Comparison of ENCODE assay signal across 14 cellular contexts in the genomic region with DNA sequence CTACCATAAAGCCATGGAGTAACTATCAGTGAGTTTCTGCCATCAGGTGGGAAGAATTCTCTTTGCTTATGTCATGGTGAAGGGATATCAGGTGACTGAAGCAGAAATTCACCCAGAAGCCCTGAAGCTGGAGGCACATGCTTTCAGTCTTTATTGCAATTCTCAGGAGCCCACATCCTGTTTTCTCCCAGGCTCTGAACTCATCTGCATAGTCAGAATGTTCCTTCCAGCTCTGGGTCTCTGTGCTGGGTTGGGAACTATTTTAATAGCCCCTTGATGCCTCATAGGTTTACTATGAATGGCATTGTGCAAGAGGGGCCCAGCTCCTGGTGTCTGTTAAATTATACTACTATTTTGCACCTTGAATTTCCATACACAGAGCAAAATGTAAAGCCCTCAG.
A peak's percentile ranks its signal among the peaks of the same experiment; 100 is the strongest.
DNase-seq lines count a peak whose midpoint lies in the region; ATAC-seq and TF ChIP-seq lines count a peak whose summit lies in the region.
"Had no signal": no experiment of that assay in that cellular context is flagged by ENCODE, and none has a peak within 500 bp of the region (broad histone marks: within the 10 kb centered on the region; RNA-seq: fewer than 3 reads in every experiment).

No MANE protein-coding gene starts in this region.

- H3K9me3 ChIP-seq in PC-9 (ENCODE audit: insufficient read depth, low read depth) (no peaks in the 10 kb centered on the region; the same call in 1 of the 2 replicates), right cardiac atrium (ENCODE audit: control insufficient read depth, low read length) (no peaks in the 10 kb centered on the region)
- H3K9me3 ChIP-seq: BLaER1, prostate gland had no signal

- no peak overlapping the region for H2AFZ ChIP-seq in PC-9

- ATAC-seq in right cardiac atrium (no peak), GM19397 (IDR thresholded peaks at IDR 0.05; ENCODE audit: unreplicated experiment) (no peak)

- no peaks in the 10 kb centered on the region for H3K79me2 ChIP-seq in PC-9 (ENCODE audit: low read depth)

- DNase-seq in A172 (ENCODE audit: low spot score): peak; percentile 87
- peak; percentile 68 for DNase-seq in GM12865 (ENCODE audit: low read depth)
- peak in 1 of 2 experiments; percentile 53 for DNase-seq in PC-9
- peak; percentile 38 for DNase-seq in fibroblast of pulmonary artery (ENCODE audit: low read depth)
- DNase-seq in right cardiac atrium: no peak
- DNase-seq in NCI-H1694 (lab: John Stamatoyannopoulos, UW): no peak
- no peak for DNase-seq in NCI-H2081 treated with DMSO at 0.1 percent for 48 hours (lab: John Stamatoyannopoulos, UW)
- DNase-seq: activated CD4-positive, CD25-positive, alpha-beta regulatory T cell treated with anti-CD3 and anti-CD28 coated beads, Interleukin-2, amount 50 U/mL, for 72 hours; activated naive CD4-positive, alpha-beta T cell; effector CD4-positive, alpha-beta T cell; NCI-H1105 had no signal

- no peaks in the 10 kb centered on the region for H3K9me2 ChIP-seq in PC-9 (ENCODE audit: insufficient read depth)

- intact Hi-C loops in PC-9 (cut with micrococcal nuclease; ENCODE audit: unreplicated experiment) (no loop called here), right cardiac atrium (cut with DNase I) (no loop called here)

- H3K4me3 ChIP-seq in GM12865 (ENCODE audit: low read depth, low read length) (no peak overlapping the region), PC-9 (no peak overlapping the region), fibroblast of pulmonary artery (replicated peaks; ENCODE audit: low read depth, low read length) (no peak overlapping the region), right cardiac atrium (ENCODE audit: low read length) (no peak overlapping the region)
- H3K4me3 ChIP-seq: BLaER1, prostate gland had no signal

- H3F3A ChIP-seq in PC-9 (ENCODE audit: insufficient read depth, low read depth): 0 out of 2 replicates have a peak, but pooled peaks cover 12% of the 10 kb centered on the region

- H3K27me3 ChIP-seq in PC-9 (ENCODE audit: insufficient read depth, low read depth): no peaks in the 10 kb centered on the region
- H3K27me3 ChIP-seq in right cardiac atrium (ENCODE audit: control insufficient read depth, insufficient read depth): no peaks in the 10 kb centered on the region
- H3K27me3 ChIP-seq: BLaER1 had no signal

- CTCF ChIA-PET in PC-9 (lab: Charles Lee): no interaction called here

- TF ChIP-seq CTCF in GM12865 (IDR thresholded peaks at IDR 0.05; ENCODE audit: insufficient read depth, low read depth, low read length, missing control alignments): no peak
- no peak for TF ChIP-seq CTCF in PC-9 (conservative IDR thresholded peaks at IDR 0.05)
- no peak for TF ChIP-seq CTCF in fibroblast of pulmonary artery (IDR thresholded peaks at IDR 0.05; ENCODE audit: low read length, missing control alignments)

- H3K36me3 ChIP-seq in PC-9 (ENCODE audit: low read depth): no peaks in the 10 kb centered on the region
- H3K36me3 ChIP-seq: BLaER1, prostate gland had no signal

- H3K4me2 ChIP-seq in PC-9: no peak overlapping the region
- H3K4me2 ChIP-seq: BLaER1 had no signal

- BruUV-seq in PC-9 (replicated peaks; lab: Mats Ljungman, UMichigan): no TSS peak

- H3K4me1 ChIP-seq in PC-9 (replicated peaks; ENCODE audit: insufficient read depth) (peaks cover 33% of the 10 kb centered on the region), right cardiac atrium (ENCODE audit: control insufficient read depth, insufficient read depth, low read length) (no peaks in the 10 kb centered on the region)
- H3K4me1 ChIP-seq: BLaER1, prostate gland had no signal

- POLR2A ChIA-PET in PC-9 (lab: Charles Lee; ENCODE audit: unreplicated experiment): interaction anchor here (0.6 kb wide), 1 partner anchor 8 kb away, joined by 6 read pairs; no protein-coding TSS in a partner anchor

- H4K20me1 ChIP-seq in PC-9 (ENCODE audit: insufficient read depth): no peaks in the 10 kb centered on the region
- H4K20me1 ChIP-seq: BLaER1 had no signal

- peak overlapping the region; percentile 32 for H3K27ac ChIP-seq in PC-9
- H3K27ac ChIP-seq in right cardiac atrium (ENCODE audit: low read length): no peak overlapping the region
- H3K27ac ChIP-seq: BLaER1, prostate gland had no signal

Comparison
In these comparisons a context has a peak if more than half of its experiments do, and no peak if none do; other contexts are left out.
1. DNase-seq: peak in A172 (single experiment), GM12865 (single experiment) and fibroblast of pulmonary artery (single experiment); none in right cardiac atrium (0 of 3), NCI-H1694 (single experiment) and NCI-H2081 treated with DMSO at 0.1 percent for 48 hours (single experiment).